ENCODE assay signal across 8 cellular contexts in the genomic region with DNA sequence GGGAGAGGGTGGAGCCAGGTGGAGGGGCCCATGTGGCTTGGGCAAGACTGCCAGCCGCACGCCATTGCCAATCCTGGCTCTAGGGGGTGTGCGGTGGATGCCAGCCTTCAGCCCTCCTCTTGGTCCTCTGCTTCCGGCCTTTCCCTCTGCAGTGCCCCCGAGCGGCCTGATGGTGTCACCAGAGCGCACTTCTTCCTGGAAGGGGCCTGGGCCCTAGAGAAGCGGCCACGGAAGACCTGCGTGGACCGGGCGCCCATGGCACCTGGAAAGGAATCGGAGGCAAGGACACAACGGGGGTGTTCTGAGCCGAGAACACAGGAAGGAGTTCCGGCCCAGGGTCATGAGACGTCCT.
DNase-seq lines count a peak whose midpoint lies in the region; ATAC-seq and TF ChIP-seq lines count a peak whose summit lies in the region.

No MANE protein-coding gene starts in this region.

- H3K27me3 ChIP-seq in psoas muscle (ENCODE audit: insufficient read depth in 3 of 3, low read length in 2 of 3), result no peaks in the 10 kb centered on the region

- H3K36me3 ChIP-seq in psoas muscle (ENCODE audit: insufficient read depth in 1 of 2, low read depth in 1 of 2), result no peaks in the 10 kb centered on the region

- no peaks in the 10 kb centered on the region for H3K4me1 ChIP-seq in psoas muscle

- H3K9me3 ChIP-seq in psoas muscle, result no peaks in the 10 kb centered on the region

- DNase-seq in Daoy (ENCODE audit: low read depth) (peak; percentile 82), NCI-H774 (lab: John Stamatoyannopoulos, UW) (peak; percentile 73), amygdala (lab: John Stamatoyannopoulos, UW) (peak in 35 of 56 donors; percentile 2 to 57 (median 23)), left ventricle myocardium superior (peak; percentile 87), psoas muscle (peak; percentile 70 to 89), NCI-H1048 (lab: John Stamatoyannopoulos, UW) (no peak)

- intact Hi-C loops in left ventricle myocardium superior (cut with micrococcal nuclease) (no loop called here), psoas muscle (cut with DNase I) (loop anchor here (5.0 to 10.0 kb wide), 3 partner anchors 89 to 741 kb away; partner anchors contain the start of gene IRX5 (in 2 of the 2))

- ATAC-seq in GM21367 (IDR thresholded peaks at IDR 0.05; ENCODE audit: unreplicated experiment) (peak; percentile 95), HG03571 (IDR thresholded peaks at IDR 0.05; ENCODE audit: unreplicated experiment) (peak; percentile 71), left ventricle myocardium superior (peak; percentile 85), psoas muscle (peak; percentile 92 to 94 (median 94))

- peak overlapping the region; percentile 55 for H3K4me3 ChIP-seq in psoas muscle

- H3K27ac ChIP-seq in psoas muscle, result peak overlapping the region; percentile 76

- peak; percentile 85 for TF ChIP-seq CTCF in psoas muscle (IDR thresholded peaks at IDR 0.05)

- WGBS in psoas muscle, 3 donors, result 4 to 7% (median 5%) methylated on average over 17 of the region's 17 CpGs
